In the genomic region with DNA sequence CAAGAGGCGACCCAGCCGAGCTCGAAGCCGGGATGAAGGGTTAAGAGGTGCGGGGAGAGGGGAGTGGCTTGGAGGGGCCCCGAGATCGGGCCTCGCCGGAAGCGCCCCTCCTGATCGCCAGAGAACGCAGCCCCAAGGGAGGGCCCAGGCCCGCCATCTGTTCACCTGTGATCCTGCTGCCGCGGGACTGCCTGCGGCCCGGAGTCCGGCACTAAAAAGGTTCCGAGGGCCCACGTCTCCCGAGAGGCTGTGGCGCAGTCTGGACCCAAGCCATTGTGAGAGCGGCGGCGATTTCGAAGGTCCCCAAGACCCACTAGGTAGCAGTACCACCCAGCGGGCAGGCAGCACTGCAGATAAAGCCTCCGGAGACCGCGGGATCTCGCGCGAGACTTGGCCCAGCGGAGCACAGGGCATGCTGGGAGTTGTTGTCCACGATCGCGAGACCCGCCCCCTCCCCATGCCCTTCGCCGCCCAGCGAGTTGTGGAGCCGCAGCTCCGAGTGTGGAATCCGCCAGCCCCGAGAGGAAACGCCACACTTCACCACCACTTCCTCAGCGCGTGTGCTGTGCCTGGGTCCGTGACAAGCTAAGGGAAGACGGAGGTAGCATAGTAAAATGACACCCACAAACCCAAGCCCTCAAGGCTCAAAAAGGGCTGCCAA, we compare ENCODE assay signal across 1 cellular context.
A peak's percentile ranks its signal among the peaks of the same experiment; 100 is the strongest.
TF ChIP-seq lines count a peak whose summit lies in the region.

A gene with protein sequence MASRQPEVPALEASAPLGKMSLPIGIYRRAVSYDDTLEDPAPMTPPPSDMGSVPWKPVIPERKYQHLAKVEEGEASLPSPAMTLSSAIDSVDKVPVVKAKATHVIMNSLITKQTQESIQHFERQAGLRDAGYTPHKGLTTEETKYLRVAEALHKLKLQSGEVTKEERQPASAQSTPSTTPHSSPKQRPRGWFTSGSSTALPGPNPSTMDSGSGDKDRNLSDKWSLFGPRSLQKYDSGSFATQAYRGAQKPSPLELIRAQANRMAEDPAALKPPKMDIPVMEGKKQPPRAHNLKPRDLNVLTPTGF (minus strand): TSS at position 328 of the 661 bp plus-strand sequence. CDS start 2,256 bp downstream, outside the sequence.

TF ChIP-seq in HepG2, 621 proteins besides CTCF, POLR2A, EP300 and RAD21 (continued from another document and continues in another):
- TF ChIP-seq, protein P1, sequence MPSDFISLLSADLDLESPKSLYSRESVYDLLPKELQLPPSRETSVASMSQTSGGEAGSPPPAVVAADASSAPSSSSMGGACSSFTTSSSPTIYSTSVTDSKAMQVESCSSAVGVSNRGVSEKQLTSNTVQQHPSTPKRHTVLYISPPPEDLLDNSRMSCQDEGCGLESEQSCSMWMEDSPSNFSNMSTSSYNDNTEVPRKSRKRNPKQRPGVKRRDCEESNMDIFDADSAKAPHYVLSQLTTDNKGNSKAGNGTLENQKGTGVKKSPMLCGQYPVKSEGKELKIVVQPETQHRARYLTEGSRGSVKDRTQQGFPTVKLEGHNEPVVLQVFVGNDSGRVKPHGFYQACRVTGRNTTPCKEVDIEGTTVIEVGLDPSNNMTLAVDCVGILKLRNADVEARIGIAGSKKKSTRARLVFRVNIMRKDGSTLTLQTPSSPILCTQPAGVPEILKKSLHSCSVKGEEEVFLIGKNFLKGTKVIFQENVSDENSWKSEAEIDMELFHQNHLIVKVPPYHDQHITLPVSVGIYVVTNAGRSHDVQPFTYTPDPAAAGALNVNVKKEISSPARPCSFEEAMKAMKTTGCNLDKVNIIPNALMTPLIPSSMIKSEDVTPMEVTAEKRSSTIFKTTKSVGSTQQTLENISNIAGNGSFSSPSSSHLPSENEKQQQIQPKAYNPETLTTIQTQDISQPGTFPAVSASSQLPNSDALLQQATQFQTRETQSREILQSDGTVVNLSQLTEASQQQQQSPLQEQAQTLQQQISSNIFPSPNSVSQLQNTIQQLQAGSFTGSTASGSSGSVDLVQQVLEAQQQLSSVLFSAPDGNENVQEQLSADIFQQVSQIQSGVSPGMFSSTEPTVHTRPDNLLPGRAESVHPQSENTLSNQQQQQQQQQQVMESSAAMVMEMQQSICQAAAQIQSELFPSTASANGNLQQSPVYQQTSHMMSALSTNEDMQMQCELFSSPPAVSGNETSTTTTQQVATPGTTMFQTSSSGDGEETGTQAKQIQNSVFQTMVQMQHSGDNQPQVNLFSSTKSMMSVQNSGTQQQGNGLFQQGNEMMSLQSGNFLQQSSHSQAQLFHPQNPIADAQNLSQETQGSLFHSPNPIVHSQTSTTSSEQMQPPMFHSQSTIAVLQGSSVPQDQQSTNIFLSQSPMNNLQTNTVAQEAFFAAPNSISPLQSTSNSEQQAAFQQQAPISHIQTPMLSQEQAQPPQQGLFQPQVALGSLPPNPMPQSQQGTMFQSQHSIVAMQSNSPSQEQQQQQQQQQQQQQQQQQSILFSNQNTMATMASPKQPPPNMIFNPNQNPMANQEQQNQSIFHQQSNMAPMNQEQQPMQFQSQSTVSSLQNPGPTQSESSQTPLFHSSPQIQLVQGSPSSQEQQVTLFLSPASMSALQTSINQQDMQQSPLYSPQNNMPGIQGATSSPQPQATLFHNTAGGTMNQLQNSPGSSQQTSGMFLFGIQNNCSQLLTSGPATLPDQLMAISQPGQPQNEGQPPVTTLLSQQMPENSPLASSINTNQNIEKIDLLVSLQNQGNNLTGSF (CRISPR knock-in tag; IDR thresholded peaks at IDR 0.05): no peak
- TF ChIP-seq CBX2 (IDR thresholded peaks at IDR 0.05; ENCODE audit: low read depth, low read length) (no peak), CBX2 (CRISPR knock-in tag; IDR thresholded peaks at IDR 0.05; ENCODE audit: low read depth) (no peak), POLR2G (IDR thresholded peaks at IDR 0.05; ENCODE audit: low read depth, low read length) (peak; percentile 98), ZNF274 (CRISPR knock-in tag; IDR thresholded peaks at IDR 0.05) (peak; percentile 70; the same call in 1 of the 2 replicates), ZNF546 (CRISPR knock-in tag; conservative IDR thresholded peaks at IDR 0.05) (0 out of 2 replicates have a peak, but pooled peaks have one; percentile 71), POGZ (CRISPR knock-in tag; IDR thresholded peaks at IDR 0.05) (peak; percentile 77), SMAD3 (CRISPR knock-in tag; IDR thresholded peaks at IDR 0.05) (peak; percentile 95), MTERF4 (CRISPR knock-in tag; IDR thresholded peaks at IDR 0.05) (peak; percentile 61), CCAR2 (optimal IDR thresholded peaks at IDR 0.05; ENCODE audit: low read depth, low read length) (no peak), ZNF672 (CRISPR knock-in tag; IDR thresholded peaks at IDR 0.05) (no peak), ZSCAN29 (CRISPR knock-in tag; conservative IDR thresholded peaks at IDR 0.05) (peak; percentile 58; the same call in 1 of the 2 replicates), SRY (CRISPR knock-in tag; IDR thresholded peaks at IDR 0.05) (no peak), NBN (conservative IDR thresholded peaks at IDR 0.05) (no peak), PHF8 (CRISPR knock-in tag; IDR thresholded peaks at IDR 0.05) (peak; percentile 98), DNMT1 (CRISPR knock-in tag; IDR thresholded peaks at IDR 0.05) (no peak), ISL2 (CRISPR knock-in tag; IDR thresholded peaks at IDR 0.05) (no peak), ZNF646 (CRISPR knock-in tag; IDR thresholded peaks at IDR 0.05) (0 out of 2 replicates have a peak, but pooled peaks have one; percentile 29), ZNF776 (CRISPR knock-in tag; IDR thresholded peaks at IDR 0.05) (peak; percentile 77; the same call in 1 of the 2 replicates), ZNF335 (CRISPR knock-in tag; IDR thresholded peaks at IDR 0.05) (peak; percentile 93), EHMT2 (IDR thresholded peaks at IDR 0.05; ENCODE audit: borderline replicate concordance, low read depth, low read length) (no peak), KLF13 (CRISPR knock-in tag; IDR thresholded peaks at IDR 0.05) (peak; percentile 19; the same call in 1 of the 2 replicates), ZBTB7A (CRISPR knock-in tag; IDR thresholded peaks at IDR 0.05) (peak; percentile 72), CBX1 (IDR thresholded peaks at IDR 0.05; ENCODE audit: low read depth) (peak; percentile 72), TMF1 (CRISPR knock-in tag; IDR thresholded peaks at IDR 0.05; ENCODE audit: low read depth) (peak; percentile 81; the same call in 1 of the 2 replicates), PHB2 (IDR thresholded peaks at IDR 0.05; ENCODE audit: partially characterized antibody) (no peak), AFF4 (CRISPR knock-in tag; IDR thresholded peaks at IDR 0.05) (0 out of 2 replicates have a peak, but pooled peaks have one; percentile 83), RCOR2 (CRISPR knock-in tag; IDR thresholded peaks at IDR 0.05) (no peak)
- TF ChIP-seq, protein P2, sequence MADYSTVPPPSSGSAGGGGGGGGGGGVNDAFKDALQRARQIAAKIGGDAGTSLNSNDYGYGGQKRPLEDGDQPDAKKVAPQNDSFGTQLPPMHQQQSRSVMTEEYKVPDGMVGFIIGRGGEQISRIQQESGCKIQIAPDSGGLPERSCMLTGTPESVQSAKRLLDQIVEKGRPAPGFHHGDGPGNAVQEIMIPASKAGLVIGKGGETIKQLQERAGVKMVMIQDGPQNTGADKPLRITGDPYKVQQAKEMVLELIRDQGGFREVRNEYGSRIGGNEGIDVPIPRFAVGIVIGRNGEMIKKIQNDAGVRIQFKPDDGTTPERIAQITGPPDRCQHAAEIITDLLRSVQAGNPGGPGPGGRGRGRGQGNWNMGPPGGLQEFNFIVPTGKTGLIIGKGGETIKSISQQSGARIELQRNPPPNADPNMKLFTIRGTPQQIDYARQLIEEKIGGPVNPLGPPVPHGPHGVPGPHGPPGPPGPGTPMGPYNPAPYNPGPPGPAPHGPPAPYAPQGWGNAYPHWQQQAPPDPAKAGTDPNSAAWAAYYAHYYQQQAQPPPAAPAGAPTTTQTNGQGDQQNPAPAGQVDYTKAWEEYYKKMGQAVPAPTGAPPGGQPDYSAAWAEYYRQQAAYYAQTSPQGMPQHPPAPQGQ (CRISPR knock-in tag; IDR thresholded peaks at IDR 0.05; ENCODE audit: borderline replicate concordance): no peak
